ENCODE assay signal across 9 cellular contexts in genomic region chr3:183548262-183548769, GRCh38. TPM values are rescaled to one million over a fixed set of nuclear protein-coding genes. Genes with fewer than 3 reads are reported as not detected.
DNase-seq lines count a peak whose midpoint lies in the region; ATAC-seq and TF ChIP-seq lines count a peak whose summit lies in the region.
"Had no signal": no experiment of that assay in that cellular context is flagged by ENCODE, and none has a peak within 500 bp of the region (broad histone marks: within the 10 kb centered on the region; RNA-seq: fewer than 3 reads in every experiment).

No MANE protein-coding gene starts in this region.

- TF ChIP-seq POLR2A in adrenal gland (IDR thresholded peaks at IDR 0.05): no peak

- no peaks in the 10 kb centered on the region for H3K27me3 Mint-ChIP-seq in IgD-negative memory B cell
- H3K27me3 Mint-ChIP-seq in chondrocyte (ENCODE audit: low read depth): no peaks in the 10 kb centered on the region

- no peaks in the 10 kb centered on the region for H3K27me3 ChIP-seq in BJ (ENCODE audit: control insufficient read depth, insufficient read depth, low read length)
- no peaks in the 10 kb centered on the region for H3K27me3 ChIP-seq in adrenal gland

- intact Hi-C loops in adrenal gland (cut with DNase I): no loop called here

- H3K36me3 Mint-ChIP-seq in IgD-negative memory B cell (peaks cover 8% of the 10 kb centered on the region), chondrocyte (ENCODE audit: low read depth) (no peaks in the 10 kb centered on the region)

- 76 to 88% (median 83%) methylated on average over 2 of the region's 2 CpGs for WGBS in adrenal gland, 4 donors

- H3K36me3 ChIP-seq in BJ (ENCODE audit: control insufficient read depth, insufficient read depth, low read length) (no peaks in the 10 kb centered on the region), adrenal gland (replicated peaks in 1 of 2) (no peaks in the 10 kb centered on the region)

- peaks cover 60 to 70% (median 66%) of the 10 kb centered on the region in 3 donors for H3K4me1 Mint-ChIP-seq in IgD-negative memory B cell
- H3K4me1 Mint-ChIP-seq in chondrocyte (ENCODE audit: low read depth): peaks cover 29% of the 10 kb centered on the region

- H3K4me3 ChIP-seq in BJ (ENCODE audit: low read depth, low read length) (no peak overlapping the region), adrenal gland (no peak overlapping the region)

- POLR2A ChIA-PET in BJ (lab: Charles Lee): no interaction called here

- no peaks in the 10 kb centered on the region for H3K9me3 Mint-ChIP-seq in IgD-negative memory B cell
- no peaks in the 10 kb centered on the region for H3K9me3 Mint-ChIP-seq in chondrocyte (ENCODE audit: low read depth)

- DNase-seq in BJ (ENCODE audit: low read depth): peak; percentile 13
- no peak for DNase-seq in chondrocyte (ENCODE audit: low spot score)
- DNase-seq in lung microvascular endothelial cell (ENCODE audit: low read depth in 2 of 2): peak; percentile 22 to 93
- DNase-seq in HuH-7.5 (ENCODE audit: low spot score): no peak
- DNase-seq in cerebellar cortex (ENCODE audit: low spot score): no peak
- no peak for DNase-seq in adrenal gland
- DNase-seq: NCI-H1694 treated with DMSO at 0.1 percent for 48 hours had no signal

- no peak overlapping the region for H3K27ac ChIP-seq in adrenal gland

- CTCF ChIA-PET in BJ (lab: Yijun Ruan, JAX): interaction anchor here (0.8 to 1.3 kb wide), 2 partner anchors 11 kb away, joined by 3 read pairs; no protein-coding TSS in a partner anchor

- H3K9me3 ChIP-seq in adrenal gland (replicated peaks in 1 of 3): no peaks in the 10 kb centered on the region

- H3K4me1 ChIP-seq in adrenal gland (replicated peaks in 1 of 2): peaks cover 0 to 3% of the 10 kb centered on the region in 2 donors

- H3K4me3 Mint-ChIP-seq in IgD-negative memory B cell: peak overlapping the region in 3 of 4 donors; percentile 25 to 75 (median 58)
- no peak overlapping the region for H3K4me3 Mint-ChIP-seq in chondrocyte (ENCODE audit: unreplicated experiment)

- ATAC-seq in HG02885 (IDR thresholded peaks at IDR 0.05; ENCODE audit: poor library complexity, unreplicated experiment): no peak

- TF ChIP-seq CTCF in BJ (IDR thresholded peaks at IDR 0.05; ENCODE audit: insufficient read depth, low read depth, low read length) (no peak), chondrocyte (IDR thresholded peaks at IDR 0.05) (no peak), adrenal gland (IDR thresholded peaks at IDR 0.05) (no peak)

- peak overlapping the region in 2 of 3 donors; percentile 6 to 79 for H3K27ac Mint-ChIP-seq in IgD-negative memory B cell
- peak overlapping the region; percentile 94 for H3K27ac Mint-ChIP-seq in chondrocyte (ENCODE audit: unreplicated experiment)

RNA-seq across cellular contexts. Expression of gene KLHL6, which starts 7.2 kb away (rescaled TPM):
- polyA plus RNA-seq in BJ (2011; rRNA removed) (not detected in 2 replicates), IgD-negative memory B cell (31.3 TPM), adrenal gland (1 to 10 TPM in 2 of 3 donors, under 1 TPM in 1; 0.34 to 2.9 (median 1.2) TPM)
- polyA minus RNA-seq in BJ (2011; rRNA and poly(A)+ RNA removed): not detected in 2 replicates
- total RNA-seq in chondrocyte (not detected in 3 replicates), lung microvascular endothelial cell (under 0.01 and 2.2 TPM in 2 replicates), adrenal gland (1 to 10 TPM in 7 of 8 donors, under 1 TPM in 1; 0.85 to 7.5 (median 2.7) TPM)

Comparison
In these comparisons a context has a peak if more than half of its experiments do, and no peak if none do; other contexts are left out.
1. DNase-seq: peak in BJ (single experiment) and lung microvascular endothelial cell (2 of 2); none in chondrocyte (single experiment), HuH-7.5 (single experiment), cerebellar cortex (single experiment) and adrenal gland (0 of 7).